ENCODE assay signal across 8 cellular contexts in the genomic region with DNA sequence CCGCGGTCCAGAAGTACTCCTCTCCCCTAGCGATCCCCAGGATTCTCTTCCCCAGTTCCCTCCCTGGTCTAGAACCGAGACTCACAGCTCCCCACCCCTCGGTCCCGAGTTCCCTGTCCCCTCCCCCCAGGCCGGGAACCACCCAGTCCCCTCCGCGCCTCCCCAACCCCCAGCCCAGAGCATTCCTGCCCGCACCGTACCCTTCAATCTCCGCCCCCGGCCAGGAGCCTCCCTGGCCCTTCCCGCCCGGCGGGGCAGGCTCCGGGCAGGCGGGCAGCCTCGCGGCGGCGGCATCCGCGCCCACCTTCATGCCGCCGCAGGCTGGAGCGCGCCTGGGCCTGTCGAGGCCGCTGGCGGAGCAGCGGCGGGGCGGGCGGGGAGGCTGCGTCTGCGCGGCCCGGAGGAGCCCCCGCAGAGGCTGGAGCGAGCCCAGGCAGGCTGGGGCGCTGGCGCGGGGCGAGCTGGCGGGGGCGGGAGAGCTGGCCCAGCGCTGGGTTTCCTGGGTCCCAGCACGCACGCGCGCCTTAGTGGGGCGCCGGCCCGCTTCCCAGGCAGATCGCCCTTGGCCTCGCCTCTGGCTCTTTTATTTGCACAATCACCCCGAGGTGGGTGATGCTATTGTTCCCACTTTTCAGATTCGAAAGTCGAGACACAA. TPM values are rescaled to one million over a fixed set of nuclear protein-coding genes. Genes with fewer than 3 reads are reported as not detected.
DNase-seq lines count a peak whose midpoint lies in the region; ATAC-seq and TF ChIP-seq lines count a peak whose summit lies in the region.

No MANE protein-coding gene starts in this region.

- TF ChIP-seq CTCF in lung (IDR thresholded peaks at IDR 0.05; ENCODE audit: control extremely low read depth, extremely low read depth), result no peak
- no peak for TF ChIP-seq CTCF in thyroid gland (IDR thresholded peaks at IDR 0.05)

- H3K27me3 ChIP-seq in ACC112 (ENCODE audit: insufficient read depth, low read length) (0 out of 2 replicates have a peak, but pooled peaks cover 4% of the 10 kb centered on the region), lung (ENCODE audit: control insufficient read depth, insufficient read depth) (no peaks in the 10 kb centered on the region), thyroid gland (no peaks in the 10 kb centered on the region)

- ATAC-seq in GM18498 (IDR thresholded peaks at IDR 0.05; ENCODE audit: unreplicated experiment) (peak; percentile 10), lung (ENCODE audit: insufficient read depth, low FRiP score) (peak; percentile 10)

- H2AFZ ChIP-seq in ACC112 (ENCODE audit: low read length, unreplicated experiment), result peak overlapping the region; percentile 45

- peak; percentile 82 for DNase-seq in NCI-H2171 treated with DMSO at 0.1 percent for 48 hours (lab: John Stamatoyannopoulos, UW)
- DNase-seq in dedifferentiated amniotic fluid mesenchymal stem cell (ENCODE audit: extremely low spot score), result peak; percentile 30
- no peak for DNase-seq in lung (ENCODE audit: low spot score)
- DNase-seq in thyroid gland, result peak; percentile 49 to 56
- no peak for DNase-seq in MV-4-11 (lab: John Stamatoyannopoulos, UW)
- DNase-seq in GF-D8 (lab: John Stamatoyannopoulos, UW), result no peak

- no peaks in the 10 kb centered on the region for H3K79me2 ChIP-seq in ACC112 (ENCODE audit: control insufficient read depth, insufficient read depth, low read length, unreplicated experiment)

- TF ChIP-seq POLR2A in thyroid gland (IDR thresholded peaks at IDR 0.05), result peak in 1 of 2 donors; percentile 9

- WGBS in lung, 2 donors, result 2% methylated on average over 47 to 60 of the region's 60 CpGs
- 2 to 15% methylated on average over 12 to 24 of the region's 60 CpGs for WGBS in thyroid gland, 2 donors

- H3K4me3 ChIP-seq in ACC112 (ENCODE audit: low read depth, low read length) (peak overlapping the region; percentile 89), lung (no peak overlapping the region), thyroid gland (replicated peaks in 1 of 3) (peak overlapping the region in 1 of 3 donors; percentile 22)

- H3K27ac ChIP-seq in ACC112 (ENCODE audit: low read depth, low read length) (peak overlapping the region; percentile 73), lung (ENCODE audit: low read depth in 1 of 2, low read length in 1 of 2) (no peak overlapping the region), thyroid gland (no peak overlapping the region)

- peaks cover 39% of the 10 kb centered on the region for H3K4me1 ChIP-seq in ACC112 (ENCODE audit: control insufficient read depth, insufficient read depth, low read length, unreplicated experiment)
- H3K4me1 ChIP-seq in lung (ENCODE audit: control insufficient read depth in 2 of 2, insufficient read depth in 2 of 2, low read length in 2 of 2), result peaks cover 0 to 25% of the 10 kb centered on the region in 2 donors
- H3K4me1 ChIP-seq in thyroid gland, result peaks cover 26 to 48% of the 10 kb centered on the region in 2 donors

- H3K9me3 ChIP-seq in lung (ENCODE audit: control insufficient read depth in 2 of 2, insufficient read depth in 1 of 2, low read length in 1 of 2) (no peaks in the 10 kb centered on the region), thyroid gland (no peaks in the 10 kb centered on the region)

- no peaks in the 10 kb centered on the region for H3K36me3 ChIP-seq in ACC112 (ENCODE audit: insufficient read depth, low read length)
- no peaks in the 10 kb centered on the region for H3K36me3 ChIP-seq in lung (ENCODE audit: control insufficient read depth in 2 of 2, insufficient read depth in 2 of 2, low read length in 2 of 2)
- no peaks in the 10 kb centered on the region for H3K36me3 ChIP-seq in thyroid gland

- intact Hi-C loops in thyroid gland (cut with DNase I), result loop anchor here (5.0 kb wide), 1 partner anchor 110 kb away; a partner anchor contains a TSS

RNA-seq across cellular contexts. Expression of a gene that starts 22.2 kb away (rescaled TPM):
- total RNA-seq in lung, result 1 to 10 TPM; 4.4 to 6.9 TPM
- 10 to 100 TPM in 1 of 2 donors, 1 to 10 TPM in 1; 2.3 to 19.5 TPM for polyA plus RNA-seq in lung
- 1 to 10 TPM; 1.0 to 4.6 (median 2.1) TPM for total RNA-seq in thyroid gland

Comparison
In these comparisons a context has a peak if more than half of its experiments do, and no peak if none do; other contexts are left out.
1. DNase-seq: peak in NCI-H2171 treated with DMSO at 0.1 percent for 48 hours (single experiment), dedifferentiated amniotic fluid mesenchymal stem cell (single experiment) and thyroid gland (2 of 2); none in lung (single experiment), MV-4-11 (single experiment) and GF-D8 (single experiment).